In the genomic region with DNA sequence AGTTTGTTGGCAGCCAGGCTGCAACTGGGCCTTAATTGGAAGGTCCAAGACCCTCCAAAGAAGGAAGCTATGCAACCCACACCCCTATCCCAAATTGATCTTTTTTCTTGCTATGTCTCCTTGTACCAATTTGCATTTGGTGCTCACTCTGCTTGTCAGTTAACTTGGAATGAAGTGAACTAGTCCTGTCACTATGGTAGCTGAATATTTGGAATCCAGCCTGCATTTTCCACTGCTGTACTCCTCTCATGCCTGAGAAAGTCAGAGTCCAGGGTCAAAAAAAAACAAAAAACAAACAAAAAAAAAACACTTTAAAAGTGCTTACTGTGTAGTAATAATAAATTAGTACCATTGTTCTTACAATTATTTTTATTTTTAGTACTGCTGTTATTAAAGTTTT, we compare ENCODE assay signal across 6 cellular contexts.
"Had no signal": no experiment of that assay in that cellular context is flagged by ENCODE, and none has a peak within 500 bp of the region (broad histone marks: within the 10 kb centered on the region; RNA-seq: fewer than 3 reads in every experiment).

No MANE protein-coding gene starts in this region.

- FAIRE-seq: HepG2, HTR-8/SVneo, K562 had no signal

- ATAC-seq: HepG2, K562 had no signal

- DNase-seq: IMR-90, KBM-7, KG1 had no signal
